ENCODE assay signal across 14 cellular contexts in genomic region chr1:101174722-101175121, GRCh38.
DNase-seq lines count a peak whose midpoint lies in the region; ATAC-seq, FAIRE-seq and TF ChIP-seq lines count a peak whose summit lies in the region.
"Had no signal": no experiment of that assay in that cellular context is flagged by ENCODE, and none has a peak within 500 bp of the region (broad histone marks: within the 10 kb centered on the region; RNA-seq: fewer than 3 reads in every experiment).

No MANE protein-coding gene starts in this region.

- ATAC-seq in HG03039 (IDR thresholded peaks at IDR 0.05; ENCODE audit: unreplicated experiment) (no peak), T-cell (replicated peaks in 1 of 4) (no peak)
- ATAC-seq: activated CD4-positive, CD25-positive, alpha-beta regulatory T cell treated with anti-CD3 and anti-CD28 coated beads, Interleukin-2, amount 50 U/mL, for 24 hours had no signal

- POLR2A ChIA-PET in T-cell (lab: Charles Lee) = no interaction called here

- no peak overlapping the region for H3K9ac ChIP-seq in keratinocyte (ENCODE audit: control insufficient read depth, extremely low read depth, insufficient read depth, low read length)

- no peaks in the 10 kb centered on the region for H3K27me3 ChIP-seq in keratinocyte (ENCODE audit: control insufficient read depth, extremely low read depth, insufficient read depth, low read length)

- H3K9me3 ChIP-seq in keratinocyte (ENCODE audit: control insufficient read depth, low read depth, low read length) = no peaks in the 10 kb centered on the region

- peak overlapping the region; percentile 13 for H3K4me2 ChIP-seq in keratinocyte (ENCODE audit: control insufficient read depth, extremely low read depth, insufficient read depth, low read depth, low read length)

- no peaks in the 10 kb centered on the region for H3K27me3 Mint-ChIP-seq in T-cell
- H3K27me3 Mint-ChIP-seq: activated naive CD8-positive, alpha-beta T cell treated with anti-CD3 and anti-CD28 coated beads, Interleukin-2, amount 10 ng/mL, durations not matched to agents 7 days and 5 days had no signal

- no peaks in the 10 kb centered on the region for H4K20me1 ChIP-seq in keratinocyte (ENCODE audit: control insufficient read depth, extremely low read depth, insufficient read depth, low read length)

- peaks cover 18% of the 10 kb centered on the region for H3K4me1 ChIP-seq in keratinocyte (ENCODE audit: control insufficient read depth, extremely low read depth, insufficient read depth, low read length)

- dilution Hi-C loops in keratinocyte (cut with MboI; ENCODE audit: extremely low pct_ligation_motif_present, low sequenced_read_pairs) = no loop called here

- H3K79me2 ChIP-seq in keratinocyte (ENCODE audit: control insufficient read depth, insufficient read depth, low read length) = no peaks in the 10 kb centered on the region

- no peak overlapping the region for H3K27ac Mint-ChIP-seq in T-cell
- H3K27ac Mint-ChIP-seq: endodermal cell had no signal

- CTCF ChIA-PET in T-cell (lab: Charles Lee) = interaction anchor here in 1 of 2 donors (0.7 kb wide), 1 partner anchor 37 kb away, joined by 3 read pairs; no protein-coding TSS in a partner anchor

- no peaks in the 10 kb centered on the region for H3K9me1 ChIP-seq in keratinocyte (ENCODE audit: control insufficient read depth, extremely low read depth, insufficient read depth, low read length)

- H3K4me1 Mint-ChIP-seq in T-cell = peaks cover 16 to 21% (median 19%) of the 10 kb centered on the region in 3 donors
- H3K4me1 Mint-ChIP-seq: endodermal cell had no signal

- no peaks in the 10 kb centered on the region for H3K36me3 ChIP-seq in keratinocyte (ENCODE audit: control insufficient read depth in 2 of 2, extremely low read depth in 1 of 2, insufficient read depth in 2 of 2, low read length in 2 of 2)

- H3K4me3 ChIP-seq in keratinocyte (ENCODE audit: control insufficient read depth in 2 of 3, extremely low read depth in 1 of 3, insufficient read depth in 2 of 3, low read depth in 1 of 3, low read length in 3 of 3) = no peak overlapping the region

- H3K9me3 Mint-ChIP-seq in T-cell = no peaks in the 10 kb centered on the region
- H3K9me3 Mint-ChIP-seq: endodermal cell had no signal

- FAIRE-seq in keratinocyte (lab: Jason Lieb, UNC) = peak; percentile 67
- FAIRE-seq: kidney had no signal

- peak overlapping the region; percentile 37 for H3K27ac ChIP-seq in keratinocyte (ENCODE audit: control insufficient read depth, insufficient read depth, low read length)

- H3K4me3 Mint-ChIP-seq in T-cell = no peak overlapping the region
- H3K4me3 Mint-ChIP-seq: activated naive CD8-positive, alpha-beta T cell treated with anti-CD3 and anti-CD28 coated beads, Interleukin-2, amount 10 ng/mL, durations not matched to agents 7 days and 5 days; endodermal cell had no signal

- H3K36me3 Mint-ChIP-seq in T-cell = no peaks in the 10 kb centered on the region

- H2AFZ ChIP-seq in keratinocyte (ENCODE audit: control insufficient read depth, low read length) = no peak overlapping the region

- DNase-seq in AG20443 (ENCODE audit: low spot score) (peak; percentile 75), HS-5 (ENCODE audit: low read depth) (peak; percentile 97), amniotic epithelial cell (ENCODE audit: low read depth) (peak; percentile 92), keratinocyte (ENCODE audit: low read depth, low spot score) (peak; percentile 91), NCI-H510A (lab: John Stamatoyannopoulos, UW) (no peak), activated gamma-delta T cell treated with Interleukin-2 at 50 U/mL for 16 hours (no peak), T-cell (no peak)
- DNase-seq: activated naive CD8-positive, alpha-beta T cell treated with anti-CD3 and anti-CD28 coated beads, Interleukin-2, amount 10 ng/mL, durations not matched to agents 7 days and 5 days; endodermal cell; kidney; NCI-H2171; stimulated activated CD4-positive, alpha-beta T cell treated with anti-CD3 and anti-CD28 coated beads, Interleukin-4, amount 100 ng/mL, for 1 hour had no signal

- TF ChIP-seq CTCF in keratinocyte (optimal IDR thresholded peaks at IDR 0.05 in 1 of 3, IDR thresholded peaks at IDR 0.05 in 1 of 3, conservative IDR thresholded peaks at IDR 0.05 in 1 of 3; ENCODE audit: extremely low read depth in 1 of 3, insufficient read depth in 2 of 3, low read length in 3 of 3) = no peak

Comparison
In these comparisons a context has a peak if more than half of its experiments do, and no peak if none do; other contexts are left out.
1. DNase-seq: peak in AG20443 (single experiment), HS-5 (single experiment), amniotic epithelial cell (single experiment) and keratinocyte (single experiment); none in NCI-H510A (single experiment), activated gamma-delta T cell treated with Interleukin-2 at 50 U/mL for 16 hours (single experiment) and T-cell (0 of 34).